In the genomic region with DNA sequence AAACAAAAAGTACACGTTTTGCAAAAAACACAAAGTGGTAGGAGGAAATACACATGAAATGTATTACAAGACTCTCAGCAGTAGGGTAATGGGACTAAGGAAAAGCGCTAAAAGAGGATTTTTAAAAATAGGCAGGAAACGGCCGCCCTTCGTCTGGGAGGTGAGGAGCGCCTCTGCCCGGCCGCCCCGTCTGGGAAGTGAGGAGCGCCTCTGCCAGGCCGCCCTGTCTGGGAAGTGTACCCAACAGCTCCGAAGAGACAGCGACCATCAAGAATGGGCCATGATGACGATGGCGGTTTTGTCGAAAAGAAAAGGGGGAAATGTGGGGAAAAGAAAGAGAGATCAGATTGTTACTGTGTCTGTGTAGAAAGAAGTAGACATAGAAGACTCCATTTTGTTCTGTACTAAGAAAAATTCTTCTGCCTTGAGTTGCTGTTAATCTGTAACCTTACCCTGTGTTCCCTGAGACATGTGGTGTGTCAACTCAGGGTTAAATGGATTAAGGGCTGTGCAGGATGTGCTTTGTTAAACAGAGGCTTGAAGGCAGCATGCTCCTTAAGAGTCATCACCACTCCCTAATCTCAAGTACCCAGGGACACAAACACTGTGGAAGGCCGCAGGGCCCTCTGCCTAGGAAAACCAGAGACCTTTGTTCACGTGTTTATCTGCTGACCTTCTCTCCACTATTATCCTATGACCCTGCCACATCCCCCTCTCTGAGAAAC, we compare ENCODE assay signal across 10 cellular contexts. TPM values are rescaled to one million over a fixed set of nuclear protein-coding genes. Genes with fewer than 3 reads are reported as not detected.
DNase-seq lines count a peak whose midpoint lies in the region; ATAC-seq and TF ChIP-seq lines count a peak whose summit lies in the region.
"Not testable (repeated sequence)": the region's sequence is repeated elsewhere in the genome, so short reads cannot be mapped to it uniquely, and the experiment has no call there.
"Had no signal": no experiment of that assay in that cellular context is flagged by ENCODE, and none has a peak within 500 bp of the region (broad histone marks: within the 10 kb centered on the region; RNA-seq: fewer than 3 reads in every experiment).

No MANE protein-coding gene starts in this region.

- H4K20me1 ChIP-seq in IMR-90 (ENCODE audit: insufficient read depth, low read length), result not testable (repeated sequence)

- H4K91ac ChIP-seq in IMR-90 (ENCODE audit: insufficient read depth, low read depth, low read length), result not testable (repeated sequence)

- CTCF ChIA-PET in Caco-2 (lab: Charles Lee), result not testable (repeated sequence)
- CTCF ChIA-PET in IMR-90 (lab: Yijun Ruan, JAX), result interaction anchor here (0.7 kb wide), 1 partner anchor 160 kb away, joined by 4 read pairs; the partner anchor contains the start of gene ACTN4

- in situ Hi-C loops in IMR-90 (cut with MboI; ENCODE audit: low sequenced_read_pairs); SK-MEL-5 (cut with HindIII; ENCODE audit: low pct_unique_long_range_greater_than_20kb, low sequenced_read_pairs): not testable (repeated sequence)

- TF ChIP-seq POLR2A in IMR-90 (IDR thresholded peaks at IDR 0.05; ENCODE audit: low read depth, low read length), result not testable (repeated sequence)

- H3K4me3 Mint-ChIP-seq in Caco-2 (ENCODE audit: unreplicated experiment), result peak overlapping the region; percentile 21
- H3K4me3 Mint-ChIP-seq in endodermal cell, result not testable (repeated sequence)

- H3K56ac ChIP-seq in IMR-90 (ENCODE audit: extremely low read depth, insufficient read depth, low read length), result not testable (repeated sequence)

- dilution Hi-C loops in IMR-90 (cut with HindIII; ENCODE audit: low sequenced_read_pairs, unreplicated experiment), result not testable (repeated sequence)

- H3K36me3 Mint-ChIP-seq in Caco-2 (ENCODE audit: insufficient read depth, unreplicated experiment); endodermal cell (ENCODE audit: low read depth): not testable (repeated sequence)

- H2BK20ac ChIP-seq in IMR-90 (ENCODE audit: low read depth, low read length), result not testable (repeated sequence)

- not testable (repeated sequence) for H3K4me3 ChIP-seq in Caco-2 (ENCODE audit: low read depth, low read length); IMR-90 (ENCODE audit: insufficient read depth, low read depth, low read length); endodermal cell (ENCODE audit: low read length)

- DNase-seq in Caco-2 (peak; percentile 60 to 82), IMR-90 (peak; percentile 46), SK-MEL-5 (ENCODE audit: low read depth, low spot score) (peak; percentile 19), left kidney (ENCODE audit: low read depth, low spot score) (peak; percentile 63), renal cortical epithelial cell (ENCODE audit: low read depth) (peak; percentile 90)
- DNase-seq in endodermal cell, foreskin keratinocyte: not testable (repeated sequence)

- not testable (repeated sequence) for H3K18ac ChIP-seq in IMR-90 (ENCODE audit: low read depth, low read length)

- H3K36me3 ChIP-seq in Caco-2 (ENCODE audit: control insufficient read depth, insufficient read depth, low read length); IMR-90 (ENCODE audit: control insufficient read depth, insufficient read depth, low read length); endodermal cell (ENCODE audit: control insufficient read depth, insufficient read depth, low read length): not testable (repeated sequence)

- H2BK15ac ChIP-seq in IMR-90 (ENCODE audit: low read depth, low read length), result not testable (repeated sequence)

- not testable (repeated sequence) for H3K9ac ChIP-seq in IMR-90 (ENCODE audit: low read depth, low read length); endodermal cell (ENCODE audit: extremely low read depth, low read length, poor library complexity, severe bottlenecking)

- not testable (repeated sequence) for H3K79me1 ChIP-seq in IMR-90 (ENCODE audit: low read depth in 1 of 2, low read length in 2 of 2)

- not testable (repeated sequence) for H3K9me1 ChIP-seq in IMR-90 (ENCODE audit: insufficient read depth, low read length)

- H3K27me3 ChIP-seq in Caco-2 (replicated peaks; ENCODE audit: control insufficient read depth, insufficient read depth, low read length); IMR-90 (ENCODE audit: control insufficient read depth, insufficient read depth, low read length); endodermal cell (ENCODE audit: control insufficient read depth, insufficient read depth, low read length, poor library complexity, severe bottlenecking); foreskin keratinocyte: not testable (repeated sequence)

- not testable (repeated sequence) for TF ChIP-seq CTCF in Caco-2 (IDR thresholded peaks at IDR 0.05; ENCODE audit: insufficient read depth in 1 of 2, low read depth in 1 of 2, low read length in 1 of 2, severe bottlenecking in 1 of 2, unreplicated experiment in 1 of 2); IMR-90 (conservative IDR thresholded peaks at IDR 0.05; ENCODE audit: low read depth, low read length); endodermal cell (conservative IDR thresholded peaks at IDR 0.05); foreskin keratinocyte (conservative IDR thresholded peaks at IDR 0.05)

- not testable (repeated sequence) for H2AK5ac ChIP-seq in IMR-90 (ENCODE audit: low read depth, low read length)

- not testable (repeated sequence) for TF ChIP-seq RAD21 in IMR-90 (IDR thresholded peaks at IDR 0.05; ENCODE audit: low read length)

- H3K9me3 Mint-ChIP-seq in Caco-2 (ENCODE audit: unreplicated experiment), result not testable (repeated sequence)
- H3K9me3 Mint-ChIP-seq in endodermal cell, result peaks cover 11% of the 10 kb centered on the region

- not testable (repeated sequence) for BruUV-seq in Caco-2 (replicated peaks; lab: Mats Ljungman, UMichigan); IMR-90 (replicated peaks; lab: Mats Ljungman, UMichigan)

- H4K8ac ChIP-seq in IMR-90 (ENCODE audit: low read depth in 2 of 2, low read length in 2 of 2), result not testable (repeated sequence)

- H2AFZ ChIP-seq in IMR-90 (replicated peaks; ENCODE audit: low read length, poor library complexity), result not testable (repeated sequence)

- not testable (repeated sequence) for H3K23ac ChIP-seq in IMR-90 (ENCODE audit: low read depth, low read length)

- H3K27ac ChIP-seq in IMR-90 (ENCODE audit: insufficient read depth, low read length); endodermal cell (ENCODE audit: low read depth, low read length): not testable (repeated sequence)
- peak overlapping the region; percentile 27 for H3K27ac ChIP-seq in foreskin keratinocyte

- POLR2A ChIA-PET in Caco-2 (lab: Charles Lee), result interaction anchor here (0.6 kb wide), 3 partner anchors 12 to 486 kb away, joined by 3 to 9 read pairs (median 5); no protein-coding TSS in a partner anchor
- POLR2A ChIA-PET in IMR-90 (lab: Charles Lee; ENCODE audit: unreplicated experiment), result not testable (repeated sequence)

- not testable (repeated sequence) for H3K14ac ChIP-seq in IMR-90 (replicated peaks; ENCODE audit: low read depth, low read length)

- peaks cover 16% of the 10 kb centered on the region for H3K4me1 ChIP-seq in Caco-2
- H3K4me1 ChIP-seq in IMR-90 (ENCODE audit: control insufficient read depth, insufficient read depth, low read length); endodermal cell (ENCODE audit: control insufficient read depth, insufficient read depth, low read length): not testable (repeated sequence)
- peaks cover 16% of the 10 kb centered on the region for H3K4me1 ChIP-seq in foreskin keratinocyte

- not testable (repeated sequence) for H2BK120ac ChIP-seq in IMR-90 (ENCODE audit: low read depth, low read length)

- H3K27ac Mint-ChIP-seq in Caco-2 (ENCODE audit: unreplicated experiment) (peak overlapping the region; percentile 74), endodermal cell (peak overlapping the region; percentile 52)

- H3K9me3 ChIP-seq in Caco-2; IMR-90 (ENCODE audit: control insufficient read depth, insufficient read depth, low read length); endodermal cell (ENCODE audit: control insufficient read depth, low read length): not testable (repeated sequence)

- intact Hi-C loops in Caco-2 (cut with micrococcal nuclease; ENCODE audit: unreplicated experiment); IMR-90 (cut with micrococcal nuclease): not testable (repeated sequence)

- peaks cover 26% of the 10 kb centered on the region for H3K4me1 Mint-ChIP-seq in Caco-2 (ENCODE audit: low read depth, unreplicated experiment)
- not testable (repeated sequence) for H3K4me1 Mint-ChIP-seq in endodermal cell

- not testable (repeated sequence) for H3K4ac ChIP-seq in IMR-90 (ENCODE audit: low read depth, low read length)

- H3K27me3 Mint-ChIP-seq in Caco-2 (ENCODE audit: insufficient read depth, unreplicated experiment); endodermal cell (ENCODE audit: insufficient read depth): not testable (repeated sequence)

- not testable (repeated sequence) for ATAC-seq in IMR-90 (ENCODE audit: low read depth); foreskin keratinocyte

- not testable (repeated sequence) for H2AK9ac ChIP-seq in IMR-90 (replicated peaks; ENCODE audit: low read depth, low read length, poor library complexity)

- WGBS in IMR-90 (ENCODE audit: extremely low coverage in 2 of 2, insufficient read length in 1 of 2), 2 experiments, result 83% methylated on average over 1 of the region's 18 CpGs; no CpG with 5 or more reads in 1 of the 2 experiments
- WGBS in endodermal cell (ENCODE audit: insufficient coverage in 1 of 2, insufficient read length in 1 of 2), 2 experiments, result 94 to 98% methylated on average over 5 to 10 of the region's 18 CpGs

- H3K4me2 ChIP-seq in IMR-90 (ENCODE audit: low read depth, low read length), result not testable (repeated sequence)

- not testable (repeated sequence) for H2BK5ac ChIP-seq in IMR-90 (ENCODE audit: low read depth, low read length, poor library complexity, severe bottlenecking)

- not testable (repeated sequence) for H4K5ac ChIP-seq in IMR-90 (ENCODE audit: low read depth, low read length)

RNA-seq across cellular contexts. Expression of gene LGALS4, which starts 5.2 kb away (rescaled TPM):
- total RNA-seq in Caco-2 (2022) (1.6 and 2.2 TPM in 2 replicates), IMR-90 (2012; rRNA removed) (not detected in 2 replicates), endodermal cell (under 1 TPM; 0.49 to 0.84 TPM), foreskin keratinocyte (0.20 TPM in 1 of 2 replicates, not detected in the other), renal cortical epithelial cell (not detected in 2 replicates)
- polyA plus RNA-seq in IMR-90 (2012; rRNA removed) (0.10 and 0.29 TPM in 2 replicates), foreskin keratinocyte (0.24 TPM in 1 of 2 replicates, not detected in the other)
- polyA plus RNA-seq in IMR-90 (2012; cell fraction: cytosol; rRNA removed), result not detected in 2 replicates
- polyA plus RNA-seq in IMR-90 (2012; cell fraction: nucleus; rRNA removed; ENCODE audit: low replicate concordance), result 1.2 and 1.3 TPM in 2 replicates
- total RNA-seq in SK-MEL-5 (2014; rRNA removed; shearing (Covaris generic)), result not detected in 2 replicates
- polyA plus RNA-seq in SK-MEL-5 (2015; cell fraction: cytosol; rRNA removed), result not detected in 2 replicates
- polyA plus RNA-seq in SK-MEL-5 (2015; cell fraction: nucleus; rRNA removed), result 1.4 and 4.1 TPM in 2 replicates
- polyA plus RNA-seq in endodermal cell (2013, experiment 1 of 2), result 0.50 TPM
- 0.29 TPM for polyA plus RNA-seq in endodermal cell (2013, experiment 2 of 2)
- total RNA-seq: H7 had no signal

RNA-seq across cellular contexts. Expression of gene LGALS7B, which starts 18.5 kb away (rescaled TPM):
- total RNA-seq in Caco-2 (2022) (not detected in 2 replicates), IMR-90 (2012; rRNA removed) (not detected in 2 replicates), endodermal cell (not detected), foreskin keratinocyte (407 and 889 TPM in 2 replicates), renal cortical epithelial cell (3.6 TPM in 1 of 2 replicates, not detected in the other)
- polyA plus RNA-seq in IMR-90 (2012; rRNA removed) (not detected in 2 replicates), foreskin keratinocyte (687 and 1,622 TPM in 2 replicates)
- not detected in 2 replicates for polyA plus RNA-seq in IMR-90 (2012; cell fraction: cytosol; rRNA removed)
- not detected in 2 replicates for polyA plus RNA-seq in IMR-90 (2012; cell fraction: nucleus; rRNA removed; ENCODE audit: low replicate concordance)
- not detected in 2 replicates for total RNA-seq in SK-MEL-5 (2014; rRNA removed; shearing (Covaris generic))
- not detected in 2 replicates for polyA plus RNA-seq in SK-MEL-5 (2015; cell fraction: cytosol; rRNA removed)
- not detected in 2 replicates for polyA plus RNA-seq in SK-MEL-5 (2015; cell fraction: nucleus; rRNA removed)
- not detected for polyA plus RNA-seq in endodermal cell (2013, experiment 1 of 2)
- not detected for polyA plus RNA-seq in endodermal cell (2013, experiment 2 of 2)
- total RNA-seq: CD4-positive, alpha-beta T cell; GM12878; H7 had no signal
- polyA plus RNA-seq: GM12878 had no signal

RNA-seq across cellular contexts. Expression of gene ECH1, which starts 24.1 kb away (rescaled TPM):
- total RNA-seq in Caco-2 (2022), result 150 and 163 TPM in 2 replicates
- total RNA-seq in IMR-90 (2012; rRNA removed), result 15.0 and 15.6 TPM in 2 replicates
- 62.1 and 62.3 TPM in 2 replicates for polyA plus RNA-seq in IMR-90 (2012; rRNA removed)
- 91.1 and 125 TPM in 2 replicates for polyA plus RNA-seq in IMR-90 (2012; cell fraction: cytosol; rRNA removed)
- polyA plus RNA-seq in IMR-90 (2012; cell fraction: nucleus; rRNA removed; ENCODE audit: low replicate concordance), result 56.4 and 61.3 TPM in 2 replicates
- 36.2 and 46.3 TPM in 2 replicates for total RNA-seq in SK-MEL-5 (2014; rRNA removed; shearing (Covaris generic))
- polyA plus RNA-seq in SK-MEL-5 (2015; cell fraction: cytosol; rRNA removed), result 113 and 115 TPM in 2 replicates
- 38.7 and 54.8 TPM in 2 replicates for polyA plus RNA-seq in SK-MEL-5 (2015; cell fraction: nucleus; rRNA removed)
- 100 to 1,000 TPM; 114 to 129 TPM for total RNA-seq in endodermal cell
- polyA plus RNA-seq in endodermal cell (2013, experiment 1 of 2), result 72.3 TPM
- polyA plus RNA-seq in endodermal cell (2013, experiment 2 of 2), result 68.9 TPM
- total RNA-seq in foreskin keratinocyte, result 51.5 and 64.9 TPM in 2 replicates
- polyA plus RNA-seq in foreskin keratinocyte, result 114 and 121 TPM in 2 replicates
- total RNA-seq in renal cortical epithelial cell, result 11.3 and 37.8 TPM in 2 replicates

RNA-seq across cellular contexts. Expression of gene LGALS7, which starts 34.2 kb away (rescaled TPM):
- total RNA-seq in Caco-2 (2022), result not detected in 2 replicates
- total RNA-seq in IMR-90 (2012; rRNA removed), result not detected in 2 replicates
- polyA plus RNA-seq in IMR-90 (2012; rRNA removed), result not detected in 2 replicates
- polyA plus RNA-seq in IMR-90 (2012; cell fraction: cytosol; rRNA removed), result not detected in 2 replicates
- not detected in 2 replicates for polyA plus RNA-seq in IMR-90 (2012; cell fraction: nucleus; rRNA removed; ENCODE audit: low replicate concordance)
- total RNA-seq in SK-MEL-5 (2014; rRNA removed; shearing (Covaris generic)), result not detected in 2 replicates
- polyA plus RNA-seq in SK-MEL-5 (2015; cell fraction: cytosol; rRNA removed), result not detected in 2 replicates
- polyA plus RNA-seq in SK-MEL-5 (2015; cell fraction: nucleus; rRNA removed), result not detected in 2 replicates
- 1 to 10 TPM in 1 of 2 donors, not detected in 1; 1.8 TPM for total RNA-seq in endodermal cell
- polyA plus RNA-seq in endodermal cell (2013, experiment 1 of 2), result not detected
- polyA plus RNA-seq in endodermal cell (2013, experiment 2 of 2), result not detected
- total RNA-seq in foreskin keratinocyte, result 6.6 and 11.2 TPM in 2 replicates
- 13.7 and 24.2 TPM in 2 replicates for polyA plus RNA-seq in foreskin keratinocyte
- total RNA-seq in renal cortical epithelial cell, result not detected in 2 replicates
- total RNA-seq: CD4-positive, alpha-beta T cell; GM12878 had no signal

RNA-seq across cellular contexts. Expression of gene HNRNPL, which starts 42.2 kb away (rescaled TPM):
- total RNA-seq in Caco-2 (2022) (443 and 446 TPM in 2 replicates), IMR-90 (2012; rRNA removed) (316 and 429 TPM in 2 replicates), endodermal cell (100 to 1,000 TPM; 607 to 646 TPM), foreskin keratinocyte (344 and 388 TPM in 2 replicates), renal cortical epithelial cell (218 and 338 TPM in 2 replicates)
- polyA plus RNA-seq in IMR-90 (2012; rRNA removed) (277 and 280 TPM in 2 replicates), foreskin keratinocyte (268 and 317 TPM in 2 replicates)
- 159 and 260 TPM in 2 replicates for polyA plus RNA-seq in IMR-90 (2012; cell fraction: cytosol; rRNA removed)
- polyA plus RNA-seq in IMR-90 (2012; cell fraction: nucleus; rRNA removed; ENCODE audit: low replicate concordance), result 202 and 318 TPM in 2 replicates
- 225 and 255 TPM in 2 replicates for total RNA-seq in SK-MEL-5 (2014; rRNA removed; shearing (Covaris generic))
- polyA plus RNA-seq in SK-MEL-5 (2015; cell fraction: cytosol; rRNA removed), result 267 and 302 TPM in 2 replicates
- polyA plus RNA-seq in SK-MEL-5 (2015; cell fraction: nucleus; rRNA removed), result 279 and 303 TPM in 2 replicates
- polyA plus RNA-seq in endodermal cell (2013, experiment 1 of 2), result 602 TPM
- 584 TPM for polyA plus RNA-seq in endodermal cell (2013, experiment 2 of 2)

Comparison
In these comparisons a context has a peak if more than half of its experiments do, and no peak if none do; other contexts are left out.
1. RNA of gene LGALS7B, which starts 18.5 kb away (total RNA-seq): 407 to 889 TPM in foreskin keratinocyte; not detected in Caco-2, not detected in IMR-90, not detected in SK-MEL-5, not detected in endodermal cell and 3.6 TPM in renal cortical epithelial cell; every median in the first group is over 10 times any median in the second.